ENCODE assay signal across 5 cellular contexts in the genomic region with DNA sequence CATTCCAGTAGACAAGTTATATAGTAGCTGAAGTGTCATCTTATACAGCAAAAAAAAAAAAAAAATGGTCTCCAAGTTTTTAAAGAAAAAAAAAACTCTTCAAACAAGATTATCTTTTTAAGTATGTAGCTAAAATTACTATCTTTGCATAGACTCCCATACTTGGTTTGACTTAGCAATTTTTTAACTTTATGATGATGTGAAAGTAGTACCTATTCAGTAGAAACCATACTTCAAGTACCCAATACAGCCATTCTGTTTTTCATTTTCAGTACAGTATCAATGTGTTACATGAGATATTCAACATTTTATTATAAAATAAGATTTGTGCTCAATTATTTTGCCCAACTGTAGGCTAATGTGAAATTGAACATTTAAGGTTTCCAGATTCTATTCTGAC. TPM values are rescaled to one million over a fixed set of nuclear protein-coding genes. Genes with fewer than 3 reads are reported as not detected.
"Had no signal": no experiment of that assay in that cellular context is flagged by ENCODE, and none has a peak within 500 bp of the region (broad histone marks: within the 10 kb centered on the region; RNA-seq: fewer than 3 reads in every experiment).

No MANE protein-coding gene starts in this region.

RNA-seq across cellular contexts. Expression of gene THEMIS, which starts 18.9 kb away (rescaled TPM):
- total RNA-seq: bronchial epithelial cell, NCI-H460, PC-3, SJSA1 had no signal
- polyA plus RNA-seq: SK-N-SH had no signal
